Comparison of ENCODE assay signal across 28 cellular contexts in genomic region chr4:7253806-7254205, GRCh38.
"Had no signal": no experiment of that assay in that cellular context is flagged by ENCODE, and none has a peak within 500 bp of the region (broad histone marks: within the 10 kb centered on the region; RNA-seq: fewer than 3 reads in every experiment).

No MANE protein-coding gene starts in this region.

- H3K27ac ChIP-seq: dorsolateral prefrontal cortex, gastrocnemius medialis, heart left ventricle, left lung, ovary, psoas muscle, sigmoid colon, skin epidermis, spleen, testis, tibial artery had no signal

- H3K36me3 ChIP-seq: gastrocnemius medialis, heart left ventricle, left lung, ovary, sigmoid colon, spleen, tibial artery had no signal

- H3K4me1 ChIP-seq: spleen had no signal

- H3K9me3 ChIP-seq: gastrocnemius medialis, left lung, mucosa of descending colon, ovary, psoas muscle, sigmoid colon, testis, tibial artery had no signal

- DNase-seq: cortex of kidney; dorsolateral prefrontal cortex; effector CD4-positive, alpha-beta T cell; foreskin fibroblast; gastrocnemius medialis; hippocampal formation; left cardiac atrium; mesenchymal stem cell; mucosa of descending colon; naive thymus-derived CD4-positive, alpha-beta T cell; nephron progenitor cell; occipital lobe; ovary; psoas muscle; right cardiac atrium; sigmoid colon; spleen; stimulated activated CD4-positive, alpha-beta T cell treated with anti-CD3 and anti-CD28 coated beads, Interleukin-4, amount 100 ng/mL, for 4 hours; stimulated activated naive CD8-positive, alpha-beta T cell treated with anti-CD3 and anti-CD28 coated beads, Interleukin-15, Interleukin-2, amounts not matched to agents 100 U/mL and 50 U/mL, for 24 hours; substantia nigra; testis; tibial artery had no signal

- H3K27ac Mint-ChIP-seq: mesothelial cell of epicardium; naive thymus-derived CD4-positive, alpha-beta T cell; stimulated activated memory B cell treated with anti-CD40 and anti-IgM and Interleukin-4, amounts not matched to agents 10 μg/mL and 1 μg/mL and 100 μg/mL, for 72 hours; type B pancreatic cell had no signal

- H3K9me3 Mint-ChIP-seq: type B pancreatic cell had no signal

- H3K4me1 Mint-ChIP-seq: naive thymus-derived CD4-positive, alpha-beta T cell had no signal

- H3K36me3 Mint-ChIP-seq: mesothelial cell of epicardium; naive thymus-derived CD4-positive, alpha-beta T cell; stimulated activated memory B cell treated with anti-CD40 and anti-IgM and Interleukin-4, amounts not matched to agents 10 μg/mL and 1 μg/mL and 100 μg/mL, for 72 hours; type B pancreatic cell had no signal

- H3K27me3 Mint-ChIP-seq: type B pancreatic cell had no signal

- H3K27me3 ChIP-seq: dorsolateral prefrontal cortex, gastrocnemius medialis, heart left ventricle, ovary, sigmoid colon, testis had no signal

- H3K4me3 ChIP-seq: dorsolateral prefrontal cortex, gastrocnemius medialis, heart left ventricle, left lung, mucosa of descending colon, ovary, psoas muscle, sigmoid colon, skin epidermis, spleen, testis, tibial artery had no signal

- H3K4me3 Mint-ChIP-seq: mesothelial cell of epicardium; naive thymus-derived CD4-positive, alpha-beta T cell; nephron progenitor cell; stimulated activated memory B cell treated with anti-CD40 and anti-IgM and Interleukin-4, amounts not matched to agents 10 μg/mL and 1 μg/mL and 100 μg/mL, for 72 hours; type B pancreatic cell had no signal
